8 cellular contexts compared by ENCODE assay signal in genomic region chr3:42590989-42591756, GRCh38. TPM values are rescaled to one million over a fixed set of nuclear protein-coding genes. Genes with fewer than 3 reads are reported as not detected.
A peak's percentile ranks its signal among the peaks of the same experiment; 100 is the strongest.
DNase-seq lines count a peak whose midpoint lies in the region; ATAC-seq and TF ChIP-seq lines count a peak whose summit lies in the region.

No MANE protein-coding gene starts in this region.

- no peak overlapping the region for H2AK5ac ChIP-seq in neuronal stem cell (ENCODE audit: low read depth, low read length)

- no peak; the same call in 1 of the 2 replicates for ATAC-seq in Panc1
- no peak for ATAC-seq in GM19035 (IDR thresholded peaks at IDR 0.05; ENCODE audit: unreplicated experiment)

- H3K18ac ChIP-seq in neuronal stem cell (ENCODE audit: low read length) = peak overlapping the region; percentile 52

- H3K4me1 ChIP-seq in Panc1 (ENCODE audit: control insufficient read depth, insufficient read depth, low read length) (peaks cover 10% of the 10 kb centered on the region), endodermal cell (ENCODE audit: control insufficient read depth, insufficient read depth, low read length) (peaks cover 8% of the 10 kb centered on the region), neuronal stem cell (ENCODE audit: control insufficient read depth in 2 of 2, insufficient read depth in 1 of 2, low read depth in 1 of 2, low read length in 2 of 2) (peaks cover 2 to 6% of the 10 kb centered on the region in 2 donors)

- POLR2A ChIA-PET in Panc1 (lab: Charles Lee) = interaction anchor here (0.6 to 0.7 kb wide), 2 partner anchors 113 to 431 kb away, joined by 3 to 8 read pairs; no protein-coding TSS in a partner anchor

- peaks cover 13% of the 10 kb centered on the region for H3K36me3 Mint-ChIP-seq in endodermal cell (ENCODE audit: low read depth)

- CTCF ChIA-PET in Panc1 (lab: Charles Lee) = interaction anchor here (0.7 kb wide), 2 partner anchors 47 to 67 kb away, joined by 3 to 6 read pairs; no protein-coding TSS in a partner anchor

- H3K27ac ChIP-seq in Panc1 (ENCODE audit: low read length) (peak overlapping the region; percentile 61), endodermal cell (ENCODE audit: low read depth, low read length) (peak overlapping the region; percentile 17), neuronal stem cell (replicated peaks; ENCODE audit: low read length) (peak overlapping the region; percentile 47)

- H3K27me3 ChIP-seq in Panc1 (ENCODE audit: control insufficient read depth, insufficient read depth, low read length) (no peaks in the 10 kb centered on the region), endodermal cell (ENCODE audit: control insufficient read depth, insufficient read depth, low read length, poor library complexity, severe bottlenecking) (no peaks in the 10 kb centered on the region), neuronal stem cell (ENCODE audit: control insufficient read depth in 3 of 3, insufficient read depth in 3 of 3, low read depth in 1 of 3, low read length in 3 of 3) (no peaks in the 10 kb centered on the region)

- intact Hi-C loops in Panc1 (cut with micrococcal nuclease; ENCODE audit: unreplicated experiment) = no loop called here

- H3K27ac Mint-ChIP-seq in endodermal cell = peak overlapping the region; percentile 93

- peak overlapping the region; percentile 4 for H3K14ac ChIP-seq in neuronal stem cell (ENCODE audit: low read length)

- H4K8ac ChIP-seq in neuronal stem cell (ENCODE audit: low read depth, low read length) = no peak overlapping the region

- peak overlapping the region; percentile 48 for H2AFZ ChIP-seq in neuronal stem cell (ENCODE audit: low read length)

- TF ChIP-seq CTCF in GM12875 (IDR thresholded peaks at IDR 0.05; ENCODE audit: borderline replicate concordance, insufficient read depth, low read depth, low read length) = no peak
- no peak for TF ChIP-seq CTCF in Panc1 (IDR thresholded peaks at IDR 0.05)
- TF ChIP-seq CTCF in endodermal cell (conservative IDR thresholded peaks at IDR 0.05) = no peak

- no peaks in the 10 kb centered on the region for H3K79me1 ChIP-seq in neuronal stem cell (ENCODE audit: low read depth, low read length)

- H3K9ac ChIP-seq in endodermal cell (ENCODE audit: extremely low read depth, low read length, poor library complexity, severe bottlenecking) (peak overlapping the region; percentile 58), neuronal stem cell (ENCODE audit: low read depth, low read length, poor library complexity) (peak overlapping the region; percentile 79)

- H3K9me3 ChIP-seq in Panc1 (ENCODE audit: control insufficient read depth, insufficient read depth, low read depth, low read length) = no peaks in the 10 kb centered on the region
- no peaks in the 10 kb centered on the region for H3K9me3 ChIP-seq in endodermal cell (ENCODE audit: control insufficient read depth, low read length)
- no peaks in the 10 kb centered on the region for H3K9me3 ChIP-seq in neuronal stem cell (replicated peaks in 1 of 2; ENCODE audit: control insufficient read depth in 2 of 2, insufficient read depth in 1 of 2, low read depth in 1 of 2, low read length in 2 of 2)

- H3K36me3 ChIP-seq in Panc1 (ENCODE audit: control insufficient read depth, insufficient read depth, low read length) (no peaks in the 10 kb centered on the region), endodermal cell (ENCODE audit: control insufficient read depth, insufficient read depth, low read length) (peaks cover 28% of the 10 kb centered on the region), neuronal stem cell (replicated peaks in 1 of 2; ENCODE audit: control insufficient read depth in 2 of 2, insufficient read depth in 2 of 2, low read length in 2 of 2) (peaks cover 6 to 50% of the 10 kb centered on the region in 2 donors)

- no peak overlapping the region for H2BK12ac ChIP-seq in neuronal stem cell (ENCODE audit: low read length)

- H3K4me3 ChIP-seq in GM12875 (ENCODE audit: low read depth, low read length) (peak overlapping the region; percentile 83), Panc1 (ENCODE audit: low read depth in 2 of 2, low read length in 2 of 2) (peak overlapping the region; percentile 55 to 72), endodermal cell (ENCODE audit: low read length) (peak overlapping the region; percentile 88), neuronal stem cell (ENCODE audit: low read length in 2 of 2) (peak overlapping the region; percentile 59 to 90)

- no peak overlapping the region for H2BK15ac ChIP-seq in neuronal stem cell (ENCODE audit: low read length)

- H3K4me3 Mint-ChIP-seq in endodermal cell = peak overlapping the region; percentile 86

- no TSS peak for BruUV-seq in Panc1 (replicated peaks; lab: Mats Ljungman, UMichigan)

- H2BK5ac ChIP-seq in neuronal stem cell (ENCODE audit: low read length) = no peak overlapping the region

- H3K23ac ChIP-seq in neuronal stem cell (ENCODE audit: low read depth, low read length, poor library complexity) = no peak overlapping the region

- H2BK120ac ChIP-seq in neuronal stem cell (ENCODE audit: low read depth, low read length) = no peak overlapping the region

- WGBS in endodermal cell (ENCODE audit: insufficient coverage in 1 of 2, insufficient read length in 1 of 2), 2 experiments = 6 to 10% methylated on average over 25 to 44 of the region's 44 CpGs
- no CpG with 5 or more reads among the region's 44 CpGs for WGBS in neuronal stem cell (ENCODE audit: extremely low coverage in 2 of 2, insufficient read length in 2 of 2, insufficient replicate concordance in 1 of 2), 2 donors

- H3K4me1 Mint-ChIP-seq in endodermal cell = peaks cover 41% of the 10 kb centered on the region

- DNase-seq in Panc1 (ENCODE audit: low read depth, low spot score) (no peak), endodermal cell (peak; percentile 61), neuronal stem cell (ENCODE audit: low spot score) (no peak), NCI-H526 treated with DMSO at 0.1 percent for 48 hours (lab: John Stamatoyannopoulos, UW) (no peak), foreskin melanocyte (no peak), NCI-H446 treated with DMSO at 0.1 percent for 48 hours (lab: John Stamatoyannopoulos, UW) (no peak)

- in situ Hi-C loops in Panc1 (cut with HindIII; ENCODE audit: low pct_unique_long_range_greater_than_20kb, low sequenced_read_pairs) = no loop called here

- peak overlapping the region; percentile 77 for H3K4me2 ChIP-seq in neuronal stem cell (ENCODE audit: insufficient read depth, low read length, poor library complexity, severe bottlenecking)

- H4K91ac ChIP-seq in neuronal stem cell (ENCODE audit: low read depth, low read length, poor library complexity) = no peak overlapping the region

- H3K4ac ChIP-seq in neuronal stem cell (ENCODE audit: low read length) = no peak overlapping the region

- no peaks in the 10 kb centered on the region for H3K27me3 Mint-ChIP-seq in endodermal cell (ENCODE audit: insufficient read depth)

- H3K9me3 Mint-ChIP-seq in endodermal cell = no peaks in the 10 kb centered on the region

RNA-seq across cellular contexts. Expression of gene SS18L2, which starts 0.5 kb away (rescaled TPM):
- total RNA-seq in Panc1 (2021; ENCODE audit: unreplicated experiment) (27.5 TPM), endodermal cell (10 to 100 TPM; 37.8 to 44.8 TPM)
- 14.3 TPM for polyA plus RNA-seq in Panc1 (2012; ENCODE audit: insufficient read length)
- polyA plus RNA-seq in endodermal cell (2013, experiment 1 of 2) = 57.5 TPM
- 54.6 TPM for polyA plus RNA-seq in endodermal cell (2013, experiment 2 of 2)
- 75.6 TPM for polyA plus RNA-seq in neuronal stem cell (2013, experiment 1 of 2)
- polyA plus RNA-seq in neuronal stem cell (2013, experiment 2 of 2) = 77.7 TPM

RNA-seq across cellular contexts. Expression of gene NKTR, which starts 9.3 kb away (rescaled TPM):
- total RNA-seq in Panc1 (2021; ENCODE audit: unreplicated experiment) (39.0 TPM), endodermal cell (100 to 1,000 TPM; 101 to 116 TPM)
- polyA plus RNA-seq in Panc1 (2012; ENCODE audit: insufficient read length) = 11.0 TPM
- polyA plus RNA-seq in endodermal cell (2013, experiment 1 of 2) = 87.3 TPM
- polyA plus RNA-seq in endodermal cell (2013, experiment 2 of 2) = 86.0 TPM
- polyA plus RNA-seq in neuronal stem cell (2013, experiment 1 of 2) = 57.4 TPM
- 60.9 TPM for polyA plus RNA-seq in neuronal stem cell (2013, experiment 2 of 2)

RNA-seq across cellular contexts. Expression of gene SEC22C, which starts 9.4 kb away (rescaled TPM):
- total RNA-seq in Panc1 (2021; ENCODE audit: unreplicated experiment) = 45.9 TPM
- 25.3 TPM for polyA plus RNA-seq in Panc1 (2012; ENCODE audit: insufficient read length)
- total RNA-seq in endodermal cell = 10 to 100 TPM; 35.2 to 38.4 TPM
- polyA plus RNA-seq in endodermal cell (2013, experiment 1 of 2) = 44.3 TPM
- polyA plus RNA-seq in endodermal cell (2013, experiment 2 of 2) = 40.9 TPM
- 30.9 TPM for polyA plus RNA-seq in neuronal stem cell (2013, experiment 1 of 2)
- 29.4 TPM for polyA plus RNA-seq in neuronal stem cell (2013, experiment 2 of 2)
